8 cellular contexts compared by ENCODE assay signal in the genomic region with DNA sequence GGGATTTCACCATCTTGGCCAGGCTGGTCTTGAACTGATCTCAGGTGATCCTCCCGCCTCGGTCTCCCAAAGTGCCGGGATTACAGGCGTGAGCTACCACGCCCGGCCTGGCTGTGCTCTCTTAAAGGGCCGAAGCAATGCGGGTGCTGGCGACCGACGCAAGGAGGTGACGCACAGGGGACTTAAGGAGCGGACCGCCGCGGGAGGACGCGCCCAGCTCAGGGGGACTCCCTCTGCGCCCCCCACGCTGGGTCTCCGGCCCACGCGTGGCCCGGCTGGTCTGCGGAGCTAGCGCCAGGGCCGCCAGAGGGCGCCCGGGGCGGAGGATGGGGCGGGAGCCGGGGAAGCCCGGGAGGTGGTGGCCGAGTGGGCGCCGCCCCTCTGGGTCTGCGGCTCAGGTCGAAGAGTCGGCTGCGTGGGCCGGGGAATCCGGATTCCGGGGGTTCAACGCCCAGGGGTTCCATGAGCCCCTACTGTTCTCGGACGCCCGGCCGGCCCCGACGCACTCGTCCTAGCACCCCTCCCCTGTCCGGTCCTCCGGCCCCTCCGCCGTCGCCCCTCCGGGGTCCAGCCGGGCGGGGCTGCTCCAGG. TPM values are rescaled to one million over a fixed set of nuclear protein-coding genes. Genes with fewer than 3 reads are reported as not detected.
DNase-seq lines count a peak whose midpoint lies in the region; ATAC-seq and TF ChIP-seq lines count a peak whose summit lies in the region.

No MANE protein-coding gene starts in this region.

- CTCF ChIA-PET in activated naive CD4-positive, alpha-beta T cell treated with anti-CD3 and anti-CD28 coated beads, Interleukin-2, amount 10 ng/mL, durations not matched to agents 7 days and 5 days (lab: Charles Lee): interaction anchor here (0.6 to 2.1 kb wide), 11 partner anchors 9 to 125 kb away, joined by 3 to 13 read pairs (median 4); partner anchors contain the start of gene URM1

- peak overlapping the region; percentile 80 to 81 for H3K27ac ChIP-seq in tibial artery

- H3K27ac Mint-ChIP-seq in activated naive CD4-positive, alpha-beta T cell treated with anti-CD3 and anti-CD28 coated beads, Interleukin-2, amount 10 ng/mL, durations not matched to agents 7 days and 5 days: no peak overlapping the region
- H3K27ac Mint-ChIP-seq in glutamatergic neuron (ENCODE audit: unreplicated experiment) (no peak overlapping the region), osteocyte (ENCODE audit: unreplicated experiment) (peak overlapping the region; percentile 41)

- H3K4me3 ChIP-seq in tibial artery: peak overlapping the region; percentile 80 to 99

- intact Hi-C loops in tibial artery (cut with DNase I; ENCODE audit: low total_unique reads): no loop called here

- peaks cover 0 to 27% of the 10 kb centered on the region in 2 donors for H3K27me3 ChIP-seq in tibial artery

- peak; percentile 54 for DNase-seq in CMK (ENCODE audit: low read depth)
- peak; percentile 65 for DNase-seq in HT-29 (ENCODE audit: low spot score)
- DNase-seq in SK-N-DZ (ENCODE audit: low spot score): peak; percentile 74
- DNase-seq in activated naive CD4-positive, alpha-beta T cell treated with anti-CD3 and anti-CD28 coated beads, Interleukin-2, amount 10 ng/mL, durations not matched to agents 7 days and 5 days: peak; percentile 74
- DNase-seq in glutamatergic neuron: peak; percentile 83
- peak; percentile 93 for DNase-seq in osteocyte (ENCODE audit: extremely low spot score, unreplicated experiment)
- peak; percentile 67 to 84 for DNase-seq in tibial artery

- peaks cover 0 to 15% (median 8%) of the 10 kb centered on the region in 3 donors for H3K36me3 ChIP-seq in tibial artery

- peaks cover 17% of the 10 kb centered on the region for H3K4me1 Mint-ChIP-seq in activated naive CD4-positive, alpha-beta T cell treated with anti-CD3 and anti-CD28 coated beads, Interleukin-2, amount 10 ng/mL, durations not matched to agents 7 days and 5 days
- H3K4me1 Mint-ChIP-seq in glutamatergic neuron (ENCODE audit: low read depth, unreplicated experiment) (peaks cover 7% of the 10 kb centered on the region), osteocyte (ENCODE audit: unreplicated experiment) (peaks cover 18% of the 10 kb centered on the region)

- peak overlapping the region; percentile 70 for H3K4me3 Mint-ChIP-seq in activated naive CD4-positive, alpha-beta T cell treated with anti-CD3 and anti-CD28 coated beads, Interleukin-2, amount 10 ng/mL, durations not matched to agents 7 days and 5 days
- H3K4me3 Mint-ChIP-seq in glutamatergic neuron (ENCODE audit: unreplicated experiment) (peak overlapping the region; percentile 61), osteocyte (ENCODE audit: unreplicated experiment) (peak overlapping the region; percentile 71)

- peaks cover 92% of the 10 kb centered on the region for H3K27me3 Mint-ChIP-seq in activated naive CD4-positive, alpha-beta T cell treated with anti-CD3 and anti-CD28 coated beads, Interleukin-2, amount 10 ng/mL, durations not matched to agents 7 days and 5 days
- H3K27me3 Mint-ChIP-seq in glutamatergic neuron (ENCODE audit: unreplicated experiment): peaks cover 4% of the 10 kb centered on the region
- peaks cover 16% of the 10 kb centered on the region for H3K27me3 Mint-ChIP-seq in osteocyte (ENCODE audit: unreplicated experiment)

- peaks cover 0 to 26% (median 24%) of the 10 kb centered on the region in 4 donors for H3K4me1 ChIP-seq in tibial artery

- no peaks in the 10 kb centered on the region for H3K9me3 Mint-ChIP-seq in activated naive CD4-positive, alpha-beta T cell treated with anti-CD3 and anti-CD28 coated beads, Interleukin-2, amount 10 ng/mL, durations not matched to agents 7 days and 5 days
- H3K9me3 Mint-ChIP-seq in glutamatergic neuron (ENCODE audit: unreplicated experiment) (no peaks in the 10 kb centered on the region), osteocyte (ENCODE audit: unreplicated experiment) (no peaks in the 10 kb centered on the region)

- H3K36me3 Mint-ChIP-seq in activated naive CD4-positive, alpha-beta T cell treated with anti-CD3 and anti-CD28 coated beads, Interleukin-2, amount 10 ng/mL, durations not matched to agents 7 days and 5 days: no peaks in the 10 kb centered on the region
- no peaks in the 10 kb centered on the region for H3K36me3 Mint-ChIP-seq in glutamatergic neuron (ENCODE audit: unreplicated experiment)
- peaks cover 3% of the 10 kb centered on the region for H3K36me3 Mint-ChIP-seq in osteocyte (ENCODE audit: unreplicated experiment)

- peak; percentile 65 for ATAC-seq in GM19467 (IDR thresholded peaks at IDR 0.05; ENCODE audit: unreplicated experiment)

- no peaks in the 10 kb centered on the region for H3K9me3 ChIP-seq in tibial artery

- peak; percentile 79 for TF ChIP-seq CTCF in glutamatergic neuron (IDR thresholded peaks at IDR 0.05; ENCODE audit: partially characterized antibody, unreplicated experiment)
- TF ChIP-seq CTCF in osteocyte (IDR thresholded peaks at IDR 0.05): peak; percentile 87
- peak; percentile 75 to 79 for TF ChIP-seq CTCF in tibial artery (IDR thresholded peaks at IDR 0.05)

RNA-seq across cellular contexts. Expression of gene CERCAM, which starts 0.5 kb away (rescaled TPM):
- 0.25 TPM in 1 of 2 replicates, not detected in the other for total RNA-seq in HT-29 (2014; rRNA removed; shearing (Covaris generic))
- polyA plus RNA-seq in SK-N-DZ (2014; cell fraction: cytosol; rRNA removed): 17.3 and 17.5 TPM in 2 replicates
- polyA plus RNA-seq in SK-N-DZ (2014; cell fraction: nucleus; rRNA removed): 25.4 and 37.9 TPM in 2 replicates
- total RNA-seq in glutamatergic neuron (ENCODE audit: unreplicated experiment): 56.1 TPM
- total RNA-seq in osteocyte: 128 and 132 TPM in 2 replicates

RNA-seq across cellular contexts. Expression of gene ODF2, which starts 35.7 kb away (rescaled TPM):
- total RNA-seq in HT-29 (2014; rRNA removed; shearing (Covaris generic)): 34.2 and 36.0 TPM in 2 replicates
- polyA plus RNA-seq in SK-N-DZ (2014; cell fraction: cytosol; rRNA removed): 41.0 and 44.2 TPM in 2 replicates
- 129 and 152 TPM in 2 replicates for polyA plus RNA-seq in SK-N-DZ (2014; cell fraction: nucleus; rRNA removed)
- total RNA-seq in glutamatergic neuron (ENCODE audit: unreplicated experiment): 40.7 TPM
- 37.7 and 40.5 TPM in 2 replicates for total RNA-seq in osteocyte

RNA-seq across cellular contexts. Expression of gene URM1, which starts 49.0 kb away (rescaled TPM):
- 95.2 and 102 TPM in 2 replicates for total RNA-seq in HT-29 (2014; rRNA removed; shearing (Covaris generic))
- 62.2 and 79.0 TPM in 2 replicates for polyA plus RNA-seq in SK-N-DZ (2014; cell fraction: cytosol; rRNA removed)
- 53.9 and 93.5 TPM in 2 replicates for polyA plus RNA-seq in SK-N-DZ (2014; cell fraction: nucleus; rRNA removed)
- 62.6 TPM for total RNA-seq in glutamatergic neuron (ENCODE audit: unreplicated experiment)
- total RNA-seq in osteocyte: 57.0 and 62.0 TPM in 2 replicates

Comparison
In these comparisons a context has a peak if more than half of its experiments do, and no peak if none do; other contexts are left out.
1. Peak in every context shown above with its lines: DNase-seq, ATAC-seq, H3K4me3 ChIP-seq and H3K27ac ChIP-seq.
2. RNA of gene CERCAM, which starts 0.5 kb away (total RNA-seq): 128 to 132 TPM in osteocyte and 56.1 TPM in glutamatergic neuron (single experiment); 0.25 TPM in HT-29; every median in the first group is over 10 times any median in the second.